Comparison of ENCODE assay signal across 12 cellular contexts in genomic region chr1:22056921-22057320, GRCh38. TPM values are rescaled to one million over a fixed set of nuclear protein-coding genes. Genes with fewer than 3 reads are reported as not detected.
DNase-seq lines count a peak whose midpoint lies in the region; ATAC-seq and TF ChIP-seq lines count a peak whose summit lies in the region.
"Had no signal": no experiment of that assay in that cellular context is flagged by ENCODE, and none has a peak within 500 bp of the region (broad histone marks: within the 10 kb centered on the region; RNA-seq: fewer than 3 reads in every experiment).

No MANE protein-coding gene starts in this region.

- H2BK120ac ChIP-seq in mesenchymal stem cell (ENCODE audit: low read depth, low read length) = no peak overlapping the region

- H3K4me1 Mint-ChIP-seq in stimulated activated naive CD8-positive, alpha-beta T cell treated with anti-CD3 and anti-CD28 coated beads, Interleukin-15, Interleukin-2, amounts not matched to agents 100 ng/mL and 50 ng/mL, for 24 hours (ENCODE audit: low read depth) = peaks cover 82% of the 10 kb centered on the region
- peaks cover 65% of the 10 kb centered on the region for H3K4me1 Mint-ChIP-seq in activated CD8-positive, alpha-beta T cell treated with anti-CD3 and anti-CD28 coated beads for 36 hours (ENCODE audit: low read depth)

- no peak overlapping the region for H3K18ac ChIP-seq in mesenchymal stem cell (ENCODE audit: low read depth in 1 of 2, low read length in 2 of 2)

- POLR2A ChIA-PET in activated CD8-positive, alpha-beta T cell treated with anti-CD3 and anti-CD28 coated beads for 36 hours (lab: Charles Lee) = interaction anchor here (1.3 to 17.7 kb wide), 3 partner anchors 9 to 41 kb away, joined by 4 to 218 read pairs (median 4); no protein-coding TSS in a partner anchor

- H3K4me1 ChIP-seq in mesenchymal stem cell (ENCODE audit: control insufficient read depth, insufficient read depth, low read depth, low read length) (peaks cover 12% of the 10 kb centered on the region), lower lobe of right lung (peaks cover 82% of the 10 kb centered on the region)

- H2BK15ac ChIP-seq in mesenchymal stem cell (ENCODE audit: low read depth, poor library complexity, severe bottlenecking) = no peak overlapping the region

- no peak for TF ChIP-seq CTCF in activated CD8-positive, alpha-beta T cell treated with anti-CD3 and anti-CD28 coated beads for 36 hours (IDR thresholded peaks at IDR 0.05)
- no peak for TF ChIP-seq CTCF in lower lobe of right lung (IDR thresholded peaks at IDR 0.05)

- no peak overlapping the region for H2AK5ac ChIP-seq in mesenchymal stem cell (ENCODE audit: low read length, severe bottlenecking)

- no peak overlapping the region for H2BK12ac ChIP-seq in mesenchymal stem cell (ENCODE audit: low read length in 2 of 2)

- H3K36me3 ChIP-seq in mesenchymal stem cell (ENCODE audit: control insufficient read depth in 1 of 2, insufficient read depth in 2 of 2, low read depth in 1 of 2, low read length in 2 of 2) (peaks cover 10 to 26% of the 10 kb centered on the region in 2 experiments), lower lobe of right lung (peaks cover 17% of the 10 kb centered on the region), H7 (replicated peaks; ENCODE audit: control insufficient read depth, insufficient read depth, low read length) (peaks cover 2% of the 10 kb centered on the region; the same call in 1 of the 2 replicates)

- H3K27ac Mint-ChIP-seq in stimulated activated naive CD8-positive, alpha-beta T cell treated with anti-CD3 and anti-CD28 coated beads, Interleukin-15, Interleukin-2, amounts not matched to agents 100 ng/mL and 50 ng/mL, for 24 hours = peak overlapping the region; percentile 49
- peak overlapping the region; percentile 67 for H3K27ac Mint-ChIP-seq in activated CD8-positive, alpha-beta T cell treated with anti-CD3 and anti-CD28 coated beads for 36 hours

- no peak overlapping the region for H3K14ac ChIP-seq in mesenchymal stem cell (ENCODE audit: low read length in 2 of 2)

- no peak overlapping the region for H2AFZ ChIP-seq in mesenchymal stem cell (ENCODE audit: low read depth, low read length)

- H4K8ac ChIP-seq in mesenchymal stem cell (ENCODE audit: low read length) = no peak overlapping the region

- no peak overlapping the region for H4K91ac ChIP-seq in mesenchymal stem cell (ENCODE audit: low read length)

- H3K27ac ChIP-seq in mesenchymal stem cell (ENCODE audit: low read length, poor library complexity, severe bottlenecking) (no peak overlapping the region), lower lobe of right lung (no peak overlapping the region)

- H3K23ac ChIP-seq in mesenchymal stem cell (ENCODE audit: low read length in 2 of 2) = no peak overlapping the region

- no peaks in the 10 kb centered on the region for H3K9me3 Mint-ChIP-seq in stimulated activated naive CD8-positive, alpha-beta T cell treated with anti-CD3 and anti-CD28 coated beads, Interleukin-15, Interleukin-2, amounts not matched to agents 100 ng/mL and 50 ng/mL, for 24 hours
- no peaks in the 10 kb centered on the region for H3K9me3 Mint-ChIP-seq in activated CD8-positive, alpha-beta T cell treated with anti-CD3 and anti-CD28 coated beads for 36 hours

- no peak overlapping the region for H3K4me2 ChIP-seq in mesenchymal stem cell (ENCODE audit: low read length, poor library complexity, severe bottlenecking)

- H3K9me3 ChIP-seq in mesenchymal stem cell (ENCODE audit: control insufficient read depth, low read length) (no peaks in the 10 kb centered on the region), lower lobe of right lung (no peaks in the 10 kb centered on the region)
- H3K9me3 ChIP-seq: Caco-2, sigmoid colon had no signal

- WGBS in mesenchymal stem cell = 86% methylated on average over 2 of the region's 2 CpGs

- ATAC-seq in stimulated activated naive CD8-positive, alpha-beta T cell treated with anti-CD3 and anti-CD28 coated beads, Interleukin-15, Interleukin-2, amounts not matched to agents 100 U/mL and 50 U/mL, for 24 hours = no peak
- ATAC-seq in activated CD8-positive, alpha-beta T cell treated with anti-CD3 and anti-CD28 coated beads for 36 hours = no peak
- no peak for ATAC-seq in lower lobe of right lung

- H3K27me3 ChIP-seq in mesenchymal stem cell (ENCODE audit: control insufficient read depth in 1 of 2, insufficient read depth in 1 of 2, low read length in 2 of 2) = no peaks in the 10 kb centered on the region
- no peaks in the 10 kb centered on the region for H3K27me3 ChIP-seq in lower lobe of right lung (ENCODE audit: low read depth)
- H3K27me3 ChIP-seq in H7 (ENCODE audit: control insufficient read depth, insufficient read depth, low read length) = no peaks in the 10 kb centered on the region
- H3K27me3 ChIP-seq: sigmoid colon had no signal

- peaks cover 46% of the 10 kb centered on the region for H3K36me3 Mint-ChIP-seq in stimulated activated naive CD8-positive, alpha-beta T cell treated with anti-CD3 and anti-CD28 coated beads, Interleukin-15, Interleukin-2, amounts not matched to agents 100 ng/mL and 50 ng/mL, for 24 hours (ENCODE audit: low read depth)
- H3K36me3 Mint-ChIP-seq in activated CD8-positive, alpha-beta T cell treated with anti-CD3 and anti-CD28 coated beads for 36 hours (ENCODE audit: low read depth) = peaks cover 51% of the 10 kb centered on the region

- H3K4me3 Mint-ChIP-seq in stimulated activated naive CD8-positive, alpha-beta T cell treated with anti-CD3 and anti-CD28 coated beads, Interleukin-15, Interleukin-2, amounts not matched to agents 100 ng/mL and 50 ng/mL, for 24 hours = peak overlapping the region; percentile 61
- no peak overlapping the region for H3K4me3 Mint-ChIP-seq in activated CD8-positive, alpha-beta T cell treated with anti-CD3 and anti-CD28 coated beads for 36 hours

- intact Hi-C loops in activated CD8-positive, alpha-beta T cell treated with anti-CD3 and anti-CD28 coated beads for 36 hours (cut with micrococcal nuclease) = loop anchor here (5.0 kb wide), 1 partner anchor 35 kb away; no protein-coding TSS in a partner anchor
- intact Hi-C loops in lower lobe of right lung (cut with DNase I) = no loop called here

- no peaks in the 10 kb centered on the region for H3K79me1 ChIP-seq in mesenchymal stem cell (replicated peaks; ENCODE audit: low read length, poor library complexity, severe bottlenecking)

- no peak for DNase-seq in stimulated activated naive CD8-positive, alpha-beta T cell treated with anti-CD3 and anti-CD28 coated beads, Interleukin-15, Interleukin-2, amounts not matched to agents 100 U/mL and 50 U/mL, for 24 hours
- no peak for DNase-seq in activated CD8-positive, alpha-beta T cell treated with anti-CD3 and anti-CD28 coated beads for 36 hours
- no peak for DNase-seq in mesenchymal stem cell
- no peak for DNase-seq in lower lobe of right lung
- no peak for DNase-seq in NCI-H2227 (lab: John Stamatoyannopoulos, UW; ENCODE audit: unreplicated experiment)
- DNase-seq in GM03348 (ENCODE audit: low spot score) = no peak
- DNase-seq in H7 = no peak
- DNase-seq: Caco-2, NCI-H1105, NCI-H748 treated with DMSO at 0.1 percent for 48 hours, sigmoid colon had no signal

- H3K4me3 ChIP-seq in mesenchymal stem cell (ENCODE audit: insufficient read depth in 1 of 2, low read depth in 1 of 2, low read length in 2 of 2) = peak overlapping the region in 1 of 2 experiments; percentile 30
- no peak overlapping the region for H3K4me3 ChIP-seq in lower lobe of right lung
- H3K4me3 ChIP-seq in H7 (ENCODE audit: insufficient read depth, low read depth, low read length) = no peak overlapping the region
- H3K4me3 ChIP-seq: sigmoid colon had no signal

- no peak overlapping the region for H3K4ac ChIP-seq in mesenchymal stem cell (ENCODE audit: low read depth in 1 of 2, low read length in 2 of 2)

- peak overlapping the region; percentile 43 for H3K9ac ChIP-seq in mesenchymal stem cell (ENCODE audit: low read length)

- CTCF ChIA-PET in activated CD8-positive, alpha-beta T cell treated with anti-CD3 and anti-CD28 coated beads for 36 hours (lab: Charles Lee) = interaction anchor here (1.5 to 1.6 kb wide), 2 partner anchors 25 kb away, joined by 4 to 8 read pairs; no protein-coding TSS in a partner anchor

- H3K27me3 Mint-ChIP-seq in stimulated activated naive CD8-positive, alpha-beta T cell treated with anti-CD3 and anti-CD28 coated beads, Interleukin-15, Interleukin-2, amounts not matched to agents 100 ng/mL and 50 ng/mL, for 24 hours = no peaks in the 10 kb centered on the region
- H3K27me3 Mint-ChIP-seq in activated CD8-positive, alpha-beta T cell treated with anti-CD3 and anti-CD28 coated beads for 36 hours = no peaks in the 10 kb centered on the region

- H2BK5ac ChIP-seq in mesenchymal stem cell (ENCODE audit: low read depth, low read length, poor library complexity, severe bottlenecking) = no peak overlapping the region

RNA-seq across cellular contexts. Expression of gene CDC42, which starts 4.4 kb away (rescaled TPM):
- total RNA-seq in activated CD8-positive, alpha-beta T cell treated with anti-CD3 and anti-CD28 coated beads for 36 hours = 100 to 1,000 TPM; 292 to 310 TPM
- 316 TPM for polyA plus RNA-seq in mesenchymal stem cell (2013, experiment 1 of 2)
- polyA plus RNA-seq in mesenchymal stem cell (2013, experiment 2 of 2) = 326 TPM
- total RNA-seq in lower lobe of right lung = 255 TPM
- 448 and 499 TPM in 2 replicates for total RNA-seq in H7 (2014; rRNA removed; shearing (Covaris generic))

RNA-seq across cellular contexts. Expression of gene CELA3A, which starts 55.5 kb away (rescaled TPM):
- total RNA-seq in activated CD8-positive, alpha-beta T cell treated with anti-CD3 and anti-CD28 coated beads for 36 hours = not detected
- not detected for polyA plus RNA-seq in mesenchymal stem cell (2013, experiment 1 of 2)
- not detected for polyA plus RNA-seq in mesenchymal stem cell (2013, experiment 2 of 2)
- total RNA-seq in lower lobe of right lung = not detected
- not detected in 2 replicates for total RNA-seq in H7 (2014; rRNA removed; shearing (Covaris generic))
- total RNA-seq: Caco-2, sigmoid colon had no signal
